ENCODE assay signal across 1 cellular context in the genomic region with DNA sequence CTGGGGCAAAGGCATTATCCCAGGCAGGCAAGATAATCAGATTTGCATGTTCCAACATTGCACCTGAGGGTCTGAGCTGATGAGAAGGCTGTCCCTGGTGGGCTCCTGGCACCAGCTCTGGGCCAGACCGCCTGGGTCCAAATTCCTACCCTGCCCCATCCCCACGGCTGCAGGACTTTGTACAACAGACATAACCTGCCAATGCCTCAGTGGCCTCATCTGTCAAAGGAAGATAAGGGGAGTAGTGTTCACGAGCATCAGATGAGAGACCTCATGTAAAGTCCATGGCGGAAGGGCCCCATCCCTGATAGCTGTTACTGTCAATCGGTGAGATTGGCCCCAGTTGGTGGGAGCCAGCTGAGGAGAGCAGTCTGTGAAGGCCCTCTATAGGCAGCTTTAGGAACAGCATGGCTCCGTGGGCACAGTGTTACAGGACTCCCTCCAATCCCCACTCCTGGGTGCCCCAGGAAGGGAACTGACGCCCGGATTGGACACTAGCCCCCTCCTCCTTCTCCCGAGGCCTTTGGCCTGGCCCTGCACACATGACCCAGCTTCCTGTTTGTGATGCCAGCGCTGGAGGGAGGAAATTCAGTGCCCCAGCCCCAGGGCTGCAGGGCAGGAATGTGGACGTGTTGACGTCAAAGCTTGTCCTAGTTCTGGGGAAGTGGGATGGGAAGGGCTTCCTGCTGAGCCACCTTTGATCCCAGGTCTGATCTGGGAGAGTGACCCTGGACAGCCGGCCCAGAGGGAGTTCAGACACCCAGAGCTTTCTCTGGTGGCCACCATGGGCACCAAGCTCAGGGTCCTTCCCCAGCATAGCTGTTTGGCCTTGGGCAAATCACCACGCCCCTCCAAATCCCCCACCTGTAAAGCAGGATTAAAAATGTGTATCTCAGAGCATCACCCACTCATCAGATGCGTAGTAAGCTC.
A peak's percentile ranks its signal among the peaks of the same experiment; 100 is the strongest.
TF ChIP-seq lines count a peak whose summit lies in the region.

No MANE protein-coding gene starts in this region.

TF ChIP-seq in SK-N-SH, 30 proteins besides CTCF, POLR2A, EP300 and RAD21:
- TF ChIP-seq, protein P1, sequence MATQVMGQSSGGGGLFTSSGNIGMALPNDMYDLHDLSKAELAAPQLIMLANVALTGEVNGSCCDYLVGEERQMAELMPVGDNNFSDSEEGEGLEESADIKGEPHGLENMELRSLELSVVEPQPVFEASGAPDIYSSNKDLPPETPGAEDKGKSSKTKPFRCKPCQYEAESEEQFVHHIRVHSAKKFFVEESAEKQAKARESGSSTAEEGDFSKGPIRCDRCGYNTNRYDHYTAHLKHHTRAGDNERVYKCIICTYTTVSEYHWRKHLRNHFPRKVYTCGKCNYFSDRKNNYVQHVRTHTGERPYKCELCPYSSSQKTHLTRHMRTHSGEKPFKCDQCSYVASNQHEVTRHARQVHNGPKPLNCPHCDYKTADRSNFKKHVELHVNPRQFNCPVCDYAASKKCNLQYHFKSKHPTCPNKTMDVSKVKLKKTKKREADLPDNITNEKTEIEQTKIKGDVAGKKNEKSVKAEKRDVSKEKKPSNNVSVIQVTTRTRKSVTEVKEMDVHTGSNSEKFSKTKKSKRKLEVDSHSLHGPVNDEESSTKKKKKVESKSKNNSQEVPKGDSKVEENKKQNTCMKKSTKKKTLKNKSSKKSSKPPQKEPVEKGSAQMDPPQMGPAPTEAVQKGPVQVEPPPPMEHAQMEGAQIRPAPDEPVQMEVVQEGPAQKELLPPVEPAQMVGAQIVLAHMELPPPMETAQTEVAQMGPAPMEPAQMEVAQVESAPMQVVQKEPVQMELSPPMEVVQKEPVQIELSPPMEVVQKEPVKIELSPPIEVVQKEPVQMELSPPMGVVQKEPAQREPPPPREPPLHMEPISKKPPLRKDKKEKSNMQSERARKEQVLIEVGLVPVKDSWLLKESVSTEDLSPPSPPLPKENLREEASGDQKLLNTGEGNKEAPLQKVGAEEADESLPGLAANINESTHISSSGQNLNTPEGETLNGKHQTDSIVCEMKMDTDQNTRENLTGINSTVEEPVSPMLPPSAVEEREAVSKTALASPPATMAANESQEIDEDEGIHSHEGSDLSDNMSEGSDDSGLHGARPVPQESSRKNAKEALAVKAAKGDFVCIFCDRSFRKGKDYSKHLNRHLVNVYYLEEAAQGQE (IDR thresholded peaks at IDR 0.05; ENCODE audit: low read depth, low read length), result no peak
- TF ChIP-seq TCF12 (IDR thresholded peaks at IDR 0.05), result no peak
- TF ChIP-seq EZH2phosphoT487 (IDR thresholded peaks at IDR 0.05; ENCODE audit: borderline replicate concordance, low read depth), result no peak
- TF ChIP-seq, protein P2, sequence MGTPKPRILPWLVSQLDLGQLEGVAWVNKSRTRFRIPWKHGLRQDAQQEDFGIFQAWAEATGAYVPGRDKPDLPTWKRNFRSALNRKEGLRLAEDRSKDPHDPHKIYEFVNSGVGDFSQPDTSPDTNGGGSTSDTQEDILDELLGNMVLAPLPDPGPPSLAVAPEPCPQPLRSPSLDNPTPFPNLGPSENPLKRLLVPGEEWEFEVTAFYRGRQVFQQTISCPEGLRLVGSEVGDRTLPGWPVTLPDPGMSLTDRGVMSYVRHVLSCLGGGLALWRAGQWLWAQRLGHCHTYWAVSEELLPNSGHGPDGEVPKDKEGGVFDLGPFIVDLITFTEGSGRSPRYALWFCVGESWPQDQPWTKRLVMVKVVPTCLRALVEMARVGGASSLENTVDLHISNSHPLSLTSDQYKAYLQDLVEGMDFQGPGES (IDR thresholded peaks at IDR 0.05; ENCODE audit: low read depth, low read length), result no peak
- TF ChIP-seq, protein P3, sequence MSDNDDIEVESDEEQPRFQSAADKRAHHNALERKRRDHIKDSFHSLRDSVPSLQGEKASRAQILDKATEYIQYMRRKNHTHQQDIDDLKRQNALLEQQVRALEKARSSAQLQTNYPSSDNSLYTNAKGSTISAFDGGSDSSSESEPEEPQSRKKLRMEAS (IDR thresholded peaks at IDR 0.05; ENCODE audit: low read depth), result no peak
- TF ChIP-seq NFIC (IDR thresholded peaks at IDR 0.05; ENCODE audit: borderline replicate concordance), result no peak
- peak; percentile 41 for TF ChIP-seq SMC3 (IDR thresholded peaks at IDR 0.05; ENCODE audit: low read depth, low read length)
- TF ChIP-seq, protein P4, sequence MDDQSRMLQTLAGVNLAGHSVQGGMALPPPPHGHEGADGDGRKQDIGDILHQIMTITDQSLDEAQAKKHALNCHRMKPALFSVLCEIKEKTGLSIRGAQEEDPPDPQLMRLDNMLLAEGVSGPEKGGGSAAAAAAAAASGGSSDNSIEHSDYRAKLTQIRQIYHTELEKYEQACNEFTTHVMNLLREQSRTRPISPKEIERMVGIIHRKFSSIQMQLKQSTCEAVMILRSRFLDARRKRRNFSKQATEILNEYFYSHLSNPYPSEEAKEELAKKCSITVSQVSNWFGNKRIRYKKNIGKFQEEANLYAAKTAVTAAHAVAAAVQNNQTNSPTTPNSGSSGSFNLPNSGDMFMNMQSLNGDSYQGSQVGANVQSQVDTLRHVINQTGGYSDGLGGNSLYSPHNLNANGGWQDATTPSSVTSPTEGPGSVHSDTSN (IDR thresholded peaks at IDR 0.05), result no peak
